In genomic region chr2:46666044-46666662, GRCh38 we compare ENCODE assay signal across 15 cellular contexts. TPM values are rescaled to one million over a fixed set of nuclear protein-coding genes. Genes with fewer than 3 reads are reported as not detected.
A peak's percentile ranks its signal among the peaks of the same experiment; 100 is the strongest.
DNase-seq lines count a peak whose midpoint lies in the region; ATAC-seq and TF ChIP-seq lines count a peak whose summit lies in the region.
"Had no signal": no experiment of that assay in that cellular context is flagged by ENCODE, and none has a peak within 500 bp of the region (broad histone marks: within the 10 kb centered on the region; RNA-seq: fewer than 3 reads in every experiment).

No MANE protein-coding gene starts in this region.

- H3K27me3 Mint-ChIP-seq in mesothelial cell of epicardium (ENCODE audit: low read depth) = no peaks in the 10 kb centered on the region
- H3K27me3 Mint-ChIP-seq in activated naive CD8-positive, alpha-beta T cell treated with anti-CD3 and anti-CD28 coated beads for 36 hours = peaks cover 6% of the 10 kb centered on the region

- TF ChIP-seq CTCF in fibroblast of the aortic adventitia (IDR thresholded peaks at IDR 0.05; ENCODE audit: insufficient read depth, low read length) (no peak), mesothelial cell of epicardium (IDR thresholded peaks at IDR 0.05; ENCODE audit: unreplicated experiment) (no peak), upper lobe of left lung (IDR thresholded peaks at IDR 0.05) (no peak)

- ATAC-seq in upper lobe of left lung (ENCODE audit: low FRiP score in 2 of 2) (peak; percentile 52 to 87), HG02798 (IDR thresholded peaks at IDR 0.05; ENCODE audit: poor library complexity, unreplicated experiment) (no peak)
- ATAC-seq: activated T-cell treated with anti-CD3 and anti-CD28 coated beads, Interleukin-2, amount 50 U/mL, for 4 hours had no signal

- H3K36me3 ChIP-seq in upper lobe of left lung = no peaks in the 10 kb centered on the region

- H3K4me3 Mint-ChIP-seq in mesothelial cell of epicardium = no peak overlapping the region
- H3K4me3 Mint-ChIP-seq in activated naive CD8-positive, alpha-beta T cell treated with anti-CD3 and anti-CD28 coated beads for 36 hours = no peak overlapping the region
- H3K4me3 Mint-ChIP-seq: activated T-cell treated with anti-CD3 and anti-CD28 coated beads, Interleukin-2, amount 50 U/mL, for 4 hours; central memory CD8-positive, alpha-beta T cell had no signal

- H3K36me3 Mint-ChIP-seq in mesothelial cell of epicardium = no peaks in the 10 kb centered on the region
- no peaks in the 10 kb centered on the region for H3K36me3 Mint-ChIP-seq in activated naive CD8-positive, alpha-beta T cell treated with anti-CD3 and anti-CD28 coated beads for 36 hours

- no peaks in the 10 kb centered on the region for H3K4me1 ChIP-seq in upper lobe of left lung

- no peak overlapping the region for H3K27ac ChIP-seq in upper lobe of left lung
- H3K27ac ChIP-seq: KMS-11, parathyroid adenoma had no signal

- no peaks in the 10 kb centered on the region for H3K27me3 ChIP-seq in upper lobe of left lung

- H3K4me1 Mint-ChIP-seq in mesothelial cell of epicardium = peaks cover 24% of the 10 kb centered on the region
- no peaks in the 10 kb centered on the region for H3K4me1 Mint-ChIP-seq in activated naive CD8-positive, alpha-beta T cell treated with anti-CD3 and anti-CD28 coated beads for 36 hours
- H3K4me1 Mint-ChIP-seq: central memory CD8-positive, alpha-beta T cell had no signal

- TF ChIP-seq POLR2A in upper lobe of left lung (IDR thresholded peaks at IDR 0.05) = no peak

- peak; percentile 25 for DNase-seq in NCI-H524 treated with DMSO at 0.1 percent for 48 hours (lab: John Stamatoyannopoulos, UW)
- DNase-seq in fibroblast of the aortic adventitia (ENCODE audit: low read depth) = peak; percentile 99
- no peak for DNase-seq in mesothelial cell of epicardium (ENCODE audit: low spot score in 2 of 2, unreplicated experiment in 2 of 2)
- peak in 1 of 2 donors; percentile 29 for DNase-seq in upper lobe of left lung
- DNase-seq in activated T-cell treated with anti-CD3 and anti-CD28 coated beads for 4 hours = no peak
- no peak for DNase-seq in activated naive CD8-positive, alpha-beta T cell treated with anti-CD3 and anti-CD28 coated beads for 36 hours
- DNase-seq: activated CD4-positive, alpha-beta T cell treated with anti-CD3 and anti-CD28 coated beads for 48 hours; activated T-cell treated with anti-CD3 and anti-CD28 coated beads, Interleukin-2, amount 50 U/mL, for 4 hours; NCI-H1105; stimulated activated CD4-positive, alpha-beta T cell treated with anti-CD3 and anti-CD28 coated beads, Interleukin-12 subunit alpha, Interleukin-12 subunit beta, amount 100 ng/mL, for 4 hours; stimulated activated naive CD4-positive, alpha-beta T cell treated with Interleukin-2 at 50 U/mL for 16 hours had no signal

- no peak for TF ChIP-seq EP300 in upper lobe of left lung (IDR thresholded peaks at IDR 0.05)

- WGBS in upper lobe of left lung, 2 donors = 59 to 73% methylated on average over 8 to 14 of the region's 14 CpGs

- no peaks in the 10 kb centered on the region for H3K9me3 Mint-ChIP-seq in mesothelial cell of epicardium
- H3K9me3 Mint-ChIP-seq in activated naive CD8-positive, alpha-beta T cell treated with anti-CD3 and anti-CD28 coated beads for 36 hours = no peaks in the 10 kb centered on the region
- H3K9me3 Mint-ChIP-seq: activated T-cell treated with anti-CD3 and anti-CD28 coated beads, Interleukin-2, amount 50 U/mL, for 4 hours; central memory CD8-positive, alpha-beta T cell had no signal

- no peaks in the 10 kb centered on the region for H3K9me3 ChIP-seq in upper lobe of left lung

- H3K4me3 ChIP-seq in fibroblast of the aortic adventitia (ENCODE audit: low read depth, low read length) (no peak overlapping the region), upper lobe of left lung (no peak overlapping the region)

- H3K27ac Mint-ChIP-seq in mesothelial cell of epicardium = peak overlapping the region; percentile 51
- H3K27ac Mint-ChIP-seq in activated naive CD8-positive, alpha-beta T cell treated with anti-CD3 and anti-CD28 coated beads for 36 hours = no peak overlapping the region

RNA-seq across cellular contexts. Expression of gene SOCS5, which starts 32.9 kb away (rescaled TPM):
- total RNA-seq in fibroblast of the aortic adventitia (ENCODE audit: low replicate concordance) = 147 and 155 TPM in 2 replicates
- 28.3 to 30.9 TPM (median 30.0 TPM) in 3 replicates for total RNA-seq in mesothelial cell of epicardium
- 10 to 100 TPM; 18.8 to 41.2 (median 22.1) TPM for total RNA-seq in upper lobe of left lung
- total RNA-seq in activated naive CD8-positive, alpha-beta T cell treated with anti-CD3 and anti-CD28 coated beads for 36 hours = 1 to 10 TPM; 5.6 to 5.7 TPM

RNA-seq across cellular contexts. Expression of gene CRIPT, which starts 49.1 kb away (rescaled TPM):
- total RNA-seq in fibroblast of the aortic adventitia (ENCODE audit: low replicate concordance) (25.5 and 42.7 TPM in 2 replicates), mesothelial cell of epicardium (21.1 to 22.5 TPM (median 21.3 TPM) in 3 replicates), upper lobe of left lung (10 to 100 TPM in 4 of 6 donors, 1 to 10 TPM in 2; 8.2 to 30.8 (median 13.1) TPM)
- total RNA-seq in activated naive CD8-positive, alpha-beta T cell treated with anti-CD3 and anti-CD28 coated beads for 36 hours = 1 to 10 TPM; 7.7 to 8.1 TPM

RNA-seq across cellular contexts. Expression of gene PIGF, which starts 49.3 kb away (rescaled TPM):
- total RNA-seq in fibroblast of the aortic adventitia (ENCODE audit: low replicate concordance) (8.2 and 30.4 TPM in 2 replicates), mesothelial cell of epicardium (33.5 to 36.2 TPM (median 34.5 TPM) in 3 replicates), upper lobe of left lung (10 to 100 TPM in 4 of 6 donors, 1 to 10 TPM in 2; 1.6 to 23.2 (median 15.1) TPM)
- total RNA-seq in activated naive CD8-positive, alpha-beta T cell treated with anti-CD3 and anti-CD28 coated beads for 36 hours = 10 to 100 TPM; 20.9 TPM

Comparison
In these comparisons a context has a peak if more than half of its experiments do, and no peak if none do; other contexts are left out.
1. DNase-seq: peak in NCI-H524 treated with DMSO at 0.1 percent for 48 hours (single experiment) and fibroblast of the aortic adventitia (single experiment); none in mesothelial cell of epicardium (0 of 2), activated T-cell treated with anti-CD3 and anti-CD28 coated beads for 4 hours (single experiment) and activated naive CD8-positive, alpha-beta T cell treated with anti-CD3 and anti-CD28 coated beads for 36 hours (single experiment).